In the genomic region with DNA sequence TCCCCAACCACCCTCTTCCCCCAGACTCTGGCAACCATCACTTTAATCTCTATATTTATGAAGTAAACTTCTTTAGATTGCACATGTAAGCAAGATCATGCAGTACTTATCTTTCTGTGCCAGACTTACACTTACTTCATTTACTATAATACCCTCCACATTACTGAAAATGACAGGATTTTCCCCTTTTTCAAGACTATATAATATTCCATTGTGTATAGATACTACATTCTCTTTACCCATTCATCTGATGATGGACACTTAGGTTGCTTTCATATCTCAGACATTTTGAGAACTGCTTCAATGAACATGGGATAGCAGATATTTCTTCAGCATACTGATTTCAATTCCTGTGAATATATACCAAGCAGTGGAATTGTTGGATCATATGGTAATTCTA, we compare ENCODE assay signal across 27 cellular contexts.
"Had no signal": no experiment of that assay in that cellular context is flagged by ENCODE, and none has a peak within 500 bp of the region (broad histone marks: within the 10 kb centered on the region; RNA-seq: fewer than 3 reads in every experiment).

No MANE protein-coding gene starts in this region.

- FAIRE-seq: endometrium, kidney had no signal

- H2AFZ ChIP-seq: neural progenitor cell had no signal

- H3K9me3 ChIP-seq: gastrocnemius medialis, prostate gland, right atrium auricular region, suprapubic skin, transverse colon, upper lobe of right lung, uterus had no signal

- ATAC-seq: effector memory CD8-positive, alpha-beta T cell; gastrocnemius medialis; left lobe of liver; naive thymus-derived CD4-positive, alpha-beta T cell; sciatic nerve; stimulated activated naive CD8-positive, alpha-beta T cell treated with anti-CD3 and anti-CD28 coated beads, Interleukin-15, amount 100 ng/mL, for 72 hours; upper lobe of right lung had no signal

- H3K4me3 Mint-ChIP-seq: effector memory CD8-positive, alpha-beta T cell; naive thymus-derived CD4-positive, alpha-beta T cell; nephron; neural progenitor cell; stimulated activated naive CD8-positive, alpha-beta T cell treated with anti-CD3 and anti-CD28 coated beads, Interleukin-15, amount 100 ng/mL, for 72 hours had no signal

- H3K4me3 ChIP-seq: gastrocnemius medialis, lung, neural progenitor cell, prostate gland, right atrium auricular region, smooth muscle cell, suprapubic skin, transverse colon, uterus had no signal

- DNase-seq: cortex of kidney; effector memory CD8-positive, alpha-beta T cell; gastrocnemius medialis; head of caudate nucleus; kidney; mesendoderm; midbrain; naive thymus-derived CD4-positive, alpha-beta T cell; stimulated activated CD4-positive, alpha-beta T cell treated with anti-CD3 and anti-CD28 coated beads, Interleukin-12 subunit alpha, Interleukin-12 subunit beta, amount 100 ng/mL, for 4 hours; stimulated activated CD4-positive, alpha-beta T cell treated with anti-CD3 and anti-CD28 coated beads, Interleukin-1b, Interleukin-23, amount 100 ng/mL, for 48 hours; stimulated activated CD4-positive, alpha-beta T cell treated with anti-CD3 and anti-CD28 coated beads, Interleukin-4, amount 100 ng/mL, for 1 hour; stimulated activated CD8-positive, alpha-beta memory T cell treated with anti-CD3 and anti-CD28 coated beads, Interleukin-4, amount 100 ng/mL, for 48 hours; stimulated activated naive CD4-positive, alpha-beta T cell; stimulated activated naive CD8-positive, alpha-beta T cell treated with anti-CD3 and anti-CD28 coated beads, Interleukin-15, amount 100 ng/mL, for 72 hours; transverse colon; upper lobe of right lung; uterus had no signal

- H3K36me3 Mint-ChIP-seq: naive thymus-derived CD4-positive, alpha-beta T cell; neural progenitor cell had no signal

- H3K36me3 ChIP-seq: gastrocnemius medialis, neural progenitor cell, prostate gland, right atrium auricular region, suprapubic skin, transverse colon, upper lobe of right lung, uterus had no signal

- H3K9me3 Mint-ChIP-seq: effector memory CD8-positive, alpha-beta T cell; naive thymus-derived CD4-positive, alpha-beta T cell; nephron; neural progenitor cell; stimulated activated naive CD8-positive, alpha-beta T cell treated with anti-CD3 and anti-CD28 coated beads, Interleukin-15, amount 100 ng/mL, for 72 hours had no signal

- H3K27ac ChIP-seq: gastrocnemius medialis, neural progenitor cell, prostate gland, right atrium auricular region, suprapubic skin, transverse colon, upper lobe of right lung, uterus had no signal

- H3K27me3 ChIP-seq: gastrocnemius medialis, right atrium auricular region, suprapubic skin, upper lobe of right lung, uterus had no signal

- H3K27ac Mint-ChIP-seq: effector memory CD8-positive, alpha-beta T cell; naive thymus-derived CD4-positive, alpha-beta T cell; nephron; neural progenitor cell; stimulated activated naive CD8-positive, alpha-beta T cell treated with anti-CD3 and anti-CD28 coated beads, Interleukin-15, amount 100 ng/mL, for 72 hours had no signal

- H3K4me2 ChIP-seq: neural progenitor cell, smooth muscle cell had no signal

- H3K4me1 ChIP-seq: prostate gland, uterus had no signal

- H3K9ac ChIP-seq: neural progenitor cell had no signal
